ENCODE assay signal across 10 cellular contexts in genomic region chr4:61734409-61734808, GRCh38.
"Had no signal": no experiment of that assay in that cellular context is flagged by ENCODE, and none has a peak within 500 bp of the region (broad histone marks: within the 10 kb centered on the region; RNA-seq: fewer than 3 reads in every experiment).

No MANE protein-coding gene starts in this region.

- H3K27ac Mint-ChIP-seq: H9, HFFc6 had no signal

- FAIRE-seq: H1, H54 had no signal

- H3K4me3 Mint-ChIP-seq: H9, HFFc6 had no signal

- ATAC-seq: HCT116 had no signal

- H3K27ac ChIP-seq: GM23248 had no signal

- DNase-seq: GM23248, GOT3, H7, H9, HCEC 1CT, HFFc6 had no signal

- H3K4me1 Mint-ChIP-seq: H9 had no signal

- H3K36me3 ChIP-seq: HAP-1 had no signal

- H2AFZ ChIP-seq: GM23248 had no signal

- H3K9me3 ChIP-seq: HAP-1 had no signal

- H3K9ac ChIP-seq: GM23248 had no signal

- H3K4me3 ChIP-seq: GM23248, HAP-1 had no signal

- H3K4me1 ChIP-seq: HAP-1 had no signal
